40 cellular contexts compared by ENCODE assay signal in the genomic region with DNA sequence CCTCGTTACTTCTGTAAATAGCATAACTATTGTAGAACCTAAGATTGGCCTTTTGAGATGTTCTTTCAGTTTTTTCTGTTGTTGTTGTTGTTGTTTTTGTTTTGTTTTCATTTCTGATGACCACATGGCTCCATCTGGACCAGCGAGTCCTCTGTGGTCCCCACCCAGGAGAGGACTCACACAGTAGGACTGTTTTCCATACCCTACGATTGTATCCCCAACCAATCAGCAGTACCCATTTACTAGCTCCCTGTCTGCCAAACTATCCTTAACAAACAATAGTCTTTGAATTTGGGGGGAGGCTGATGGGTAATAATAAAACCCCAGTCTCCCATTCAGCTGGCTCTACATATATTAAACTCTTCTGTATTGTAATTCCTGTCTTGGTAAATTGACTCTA.
"Had no signal": no experiment of that assay in that cellular context is flagged by ENCODE, and none has a peak within 500 bp of the region (broad histone marks: within the 10 kb centered on the region; RNA-seq: fewer than 3 reads in every experiment).

No MANE protein-coding gene starts in this region.

- DNase-seq: activated effector memory CD4-positive, alpha-beta T cell treated with anti-CD3 and anti-CD28 coated beads, Interleukin-2, amount 50 U/mL, for 16 hours; activated effector memory CD4-positive, alpha-beta T cell treated with Interleukin-2 at 50 U/mL for 16 hours; activated gamma-delta T cell; activated gamma-delta T cell treated with Interleukin-2 at 50 U/mL for 16 hours; activated naive CD4-positive, alpha-beta T cell; activated naive CD4-positive, alpha-beta T cell treated with anti-CD3 and anti-CD28 coated beads for 36 hours; activated naive CD4-positive, alpha-beta T cell treated with anti-CD3 and anti-CD28 coated beads, Interleukin-2, amount 10 ng/mL, durations not matched to agents 7 days and 5 days; activated naive CD4-positive, alpha-beta T cell treated with anti-CD3 and anti-CD28 coated beads, Interleukin-2, amount 50 U/mL, for 16 hours; activated naive CD4-positive, alpha-beta T cell treated with Interleukin-2 at 50 U/mL for 16 hours; activated naive CD8-positive, alpha-beta T cell treated with anti-CD3 and anti-CD28 coated beads for 36 hours; activated naive CD8-positive, alpha-beta T cell treated with anti-CD3 and anti-CD28 coated beads, Interleukin-2, amount 10 ng/mL, durations not matched to agents 7 days and 5 days; activated naive CD8-positive, alpha-beta T cell treated with anti-CD3 and anti-CD28 coated beads, Interleukin-2, amount 50 U/mL, for 24 hours; activated T-cell treated with anti-CD3 and anti-CD28 coated beads, Interleukin-2, amount 50 U/mL, for 1 hour; activated T-cell treated with anti-CD3 and anti-CD28 coated beads, Interleukin-2, amount 50 U/mL, for 24 hours; activated T-cell treated with anti-CD3 and anti-CD28 coated beads, Interleukin-2, amount 50 U/mL, for 4 hours; activated T-cell treated with anti-CD3 and anti-CD28 coated beads, Interleukin-2, amount 50 U/mL, for 48 hours; activated T-cell treated with anti-CD3 and anti-CD28 coated beads, Interleukin-2, amount 50 U/mL, for 72 hours; adrenal gland; amniotic stem cell; amygdala; anterior cingulate cortex; aorta; body of pancreas; brain microvascular endothelial cell; caudate nucleus; central memory CD4-positive, alpha-beta T cell; cerebellar nuclear complex had no signal

- H3K36me3 Mint-ChIP-seq: activated naive CD4-positive, alpha-beta T cell treated with anti-CD3 and anti-CD28 coated beads, Interleukin-2, amount 10 ng/mL, durations not matched to agents 7 days and 5 days; activated naive CD4-positive, alpha-beta T cell treated with anti-CD3 and anti-CD28 coated beads, Interleukin-2, amount 50 U/mL, for 24 hours; activated naive CD4-positive, alpha-beta T cell treated with anti-CD3 and anti-CD28 coated beads, Interleukin-2, amount 50 U/mL, for 72 hours; activated naive CD8-positive, alpha-beta T cell; activated naive CD8-positive, alpha-beta T cell treated with anti-CD3 and anti-CD28 coated beads for 36 hours; activated naive CD8-positive, alpha-beta T cell treated with anti-CD3 and anti-CD28 coated beads, Interleukin-2, amount 10 ng/mL, durations not matched to agents 7 days and 5 days; brain had no signal

- H3K27ac Mint-ChIP-seq: activated naive CD4-positive, alpha-beta T cell treated with anti-CD3 and anti-CD28 coated beads for 36 hours; activated naive CD4-positive, alpha-beta T cell treated with anti-CD3 and anti-CD28 coated beads, Interleukin-2, amount 10 ng/mL, durations not matched to agents 7 days and 5 days; activated naive CD4-positive, alpha-beta T cell treated with anti-CD3 and anti-CD28 coated beads, Interleukin-2, amount 50 U/mL, for 24 hours; activated naive CD4-positive, alpha-beta T cell treated with anti-CD3 and anti-CD28 coated beads, Interleukin-2, amount 50 U/mL, for 72 hours; activated naive CD8-positive, alpha-beta T cell; activated naive CD8-positive, alpha-beta T cell treated with anti-CD3 and anti-CD28 coated beads for 36 hours; activated naive CD8-positive, alpha-beta T cell treated with anti-CD3 and anti-CD28 coated beads, Interleukin-2, amount 10 ng/mL, durations not matched to agents 7 days and 5 days; activated naive CD8-positive, alpha-beta T cell treated with anti-CD3 and anti-CD28 coated beads, Interleukin-2, amount 50 U/mL, for 24 hours; activated T-cell treated with anti-CD3 and anti-CD28 coated beads, Interleukin-2, amount 50 U/mL, for 24 hours; activated T-cell treated with anti-CD3 and anti-CD28 coated beads, Interleukin-2, amount 50 U/mL, for 72 hours; activated T-helper 1 cell treated with anti-CD3 and anti-CD28 coated beads, Interleukin-12 subunit alpha, Interleukin-12 subunit beta, Interleukin-2, Interleukin-4 antibody, amounts not matched to agents 30 ng/mL and 10 ng/mL and 1 ng/mL, durations not matched to agents 14 hours and 24 hours and 36 hours; activated T-helper 17 cell treated with anti-CD3 and anti-CD28 coated beads, Interleukin-2, amount 50 U/mL, for 72 hours; activated T-helper 2 cell treated with anti-CD3 and anti-CD28 coated beads, Interferon-gamma antibody, Interleukin-2, Interleukin-4, amounts not matched to agents 10 μg/mL and 5 μg/mL and 100 μg/mL, durations not matched to agents 14 hours and 24 hours and 36 hours; brain had no signal

- H3K9me3 Mint-ChIP-seq: activated naive CD4-positive, alpha-beta T cell treated with anti-CD3 and anti-CD28 coated beads for 36 hours; activated naive CD4-positive, alpha-beta T cell treated with anti-CD3 and anti-CD28 coated beads, Interleukin-2, amount 10 ng/mL, durations not matched to agents 7 days and 5 days; activated naive CD8-positive, alpha-beta T cell treated with anti-CD3 and anti-CD28 coated beads for 36 hours; activated naive CD8-positive, alpha-beta T cell treated with anti-CD3 and anti-CD28 coated beads, Interleukin-2, amount 10 ng/mL, durations not matched to agents 7 days and 5 days; activated naive CD8-positive, alpha-beta T cell treated with anti-CD3 and anti-CD28 coated beads, Interleukin-2, amount 50 U/mL, for 24 hours; activated T-cell treated with anti-CD3 and anti-CD28 coated beads, Interleukin-2, amount 50 U/mL, for 4 hours; activated T-helper 1 cell treated with anti-CD3 and anti-CD28 coated beads, Interleukin-12 subunit alpha, Interleukin-12 subunit beta, Interleukin-2, Interleukin-4 antibody, amounts not matched to agents 30 ng/mL and 10 ng/mL and 1 ng/mL, durations not matched to agents 14 hours and 24 hours and 36 hours; activated T-helper 2 cell treated with anti-CD3 and anti-CD28 coated beads, Interferon-gamma antibody, Interleukin-2, Interleukin-4, amounts not matched to agents 10 μg/mL and 5 μg/mL and 100 μg/mL, durations not matched to agents 14 hours and 24 hours and 36 hours had no signal

- ATAC-seq: activated naive CD4-positive, alpha-beta T cell treated with anti-CD3 and anti-CD28 coated beads, Interleukin-2, amount 50 U/mL, for 72 hours; activated naive CD8-positive, alpha-beta T cell treated with anti-CD3 and anti-CD28 coated beads, Interleukin-2, amount 50 U/mL, for 24 hours; activated T-cell treated with anti-CD3 and anti-CD28 coated beads, Interleukin-2, amount 50 U/mL, for 4 hours; activated T-cell treated with anti-CD3 and anti-CD28 coated beads, Interleukin-2, amount 50 U/mL, for 72 hours; activated T-helper 17 cell treated with anti-CD3 and anti-CD28 coated beads, Interleukin-2, amount 50 U/mL, for 72 hours; body of pancreas had no signal

- H3K9me3 ChIP-seq: adrenal gland, ascending aorta, body of pancreas, breast epithelium had no signal

- H3K4me1 ChIP-seq: adrenal gland, ascending aorta, body of pancreas, breast epithelium had no signal

- H3K4me3 Mint-ChIP-seq: activated naive CD4-positive, alpha-beta T cell treated with anti-CD3 and anti-CD28 coated beads for 36 hours; activated naive CD4-positive, alpha-beta T cell treated with anti-CD3 and anti-CD28 coated beads, Interleukin-2, amount 10 ng/mL, durations not matched to agents 7 days and 5 days; activated naive CD4-positive, alpha-beta T cell treated with anti-CD3 and anti-CD28 coated beads, Interleukin-2, amount 50 U/mL, for 24 hours; activated naive CD8-positive, alpha-beta T cell; activated naive CD8-positive, alpha-beta T cell treated with anti-CD3 and anti-CD28 coated beads for 36 hours; activated naive CD8-positive, alpha-beta T cell treated with anti-CD3 and anti-CD28 coated beads, Interleukin-2, amount 10 ng/mL, durations not matched to agents 7 days and 5 days; activated naive CD8-positive, alpha-beta T cell treated with anti-CD3 and anti-CD28 coated beads, Interleukin-2, amount 50 U/mL, for 24 hours; activated T-cell treated with anti-CD3 and anti-CD28 coated beads, Interleukin-2, amount 50 U/mL, for 24 hours; activated T-cell treated with anti-CD3 and anti-CD28 coated beads, Interleukin-2, amount 50 U/mL, for 4 hours; activated T-cell treated with anti-CD3 and anti-CD28 coated beads, Interleukin-2, amount 50 U/mL, for 72 hours; activated T-helper 1 cell treated with anti-CD3 and anti-CD28 coated beads, Interleukin-12 subunit alpha, Interleukin-12 subunit beta, Interleukin-2, Interleukin-4 antibody, amounts not matched to agents 30 ng/mL and 10 ng/mL and 1 ng/mL, durations not matched to agents 14 hours and 24 hours and 36 hours; activated T-helper 17 cell treated with anti-CD3 and anti-CD28 coated beads, Interleukin-2, amount 50 U/mL, for 72 hours; brain; central memory CD8-positive, alpha-beta T cell had no signal

- H3K4me1 Mint-ChIP-seq: activated naive CD4-positive, alpha-beta T cell treated with anti-CD3 and anti-CD28 coated beads, Interleukin-2, amount 10 ng/mL, durations not matched to agents 7 days and 5 days; activated naive CD4-positive, alpha-beta T cell treated with anti-CD3 and anti-CD28 coated beads, Interleukin-2, amount 50 U/mL, for 24 hours; activated naive CD8-positive, alpha-beta T cell treated with anti-CD3 and anti-CD28 coated beads for 36 hours; activated naive CD8-positive, alpha-beta T cell treated with anti-CD3 and anti-CD28 coated beads, Interleukin-2, amount 10 ng/mL, durations not matched to agents 7 days and 5 days; activated naive CD8-positive, alpha-beta T cell treated with anti-CD3 and anti-CD28 coated beads, Interleukin-2, amount 50 U/mL, for 24 hours; activated T-helper 17 cell treated with anti-CD3 and anti-CD28 coated beads, Interleukin-2, amount 50 U/mL, for 72 hours; brain; central memory CD8-positive, alpha-beta T cell had no signal

- H3K27me3 ChIP-seq: adrenal gland, ascending aorta, body of pancreas, brain microvascular endothelial cell, breast epithelium, cardiac muscle cell had no signal

- H3K27ac ChIP-seq: adrenal gland, ascending aorta, body of pancreas, brain microvascular endothelial cell, breast epithelium, cardiac muscle cell had no signal

- H3K27me3 Mint-ChIP-seq: activated naive CD4-positive, alpha-beta T cell treated with anti-CD3 and anti-CD28 coated beads, Interleukin-2, amount 50 U/mL, for 24 hours; activated naive CD8-positive, alpha-beta T cell; activated naive CD8-positive, alpha-beta T cell treated with anti-CD3 and anti-CD28 coated beads for 36 hours; activated naive CD8-positive, alpha-beta T cell treated with anti-CD3 and anti-CD28 coated beads, Interleukin-2, amount 10 ng/mL, durations not matched to agents 7 days and 5 days; activated naive CD8-positive, alpha-beta T cell treated with anti-CD3 and anti-CD28 coated beads, Interleukin-2, amount 50 U/mL, for 24 hours; activated T-cell treated with anti-CD3 and anti-CD28 coated beads, Interleukin-2, amount 50 U/mL, for 24 hours; activated T-helper 17 cell treated with anti-CD3 and anti-CD28 coated beads, Interleukin-2, amount 50 U/mL, for 72 hours; brain; central memory CD8-positive, alpha-beta T cell had no signal

- H3K36me3 ChIP-seq: adrenal gland, ascending aorta, brain microvascular endothelial cell, breast epithelium, cardiac muscle cell had no signal

- FAIRE-seq: astrocyte, bronchial epithelial cell had no signal

- H3K4me3 ChIP-seq: adrenal gland, ascending aorta, body of pancreas, breast epithelium, cardiac muscle cell had no signal
